In genomic region chr3:152127058-152127457, GRCh38 we compare ENCODE assay signal across 11 cellular contexts.
DNase-seq lines count a peak whose midpoint lies in the region; ATAC-seq lines count a peak whose summit lies in the region.
"Had no signal": no experiment of that assay in that cellular context is flagged by ENCODE, and none has a peak within 500 bp of the region (broad histone marks: within the 10 kb centered on the region; RNA-seq: fewer than 3 reads in every experiment).

No MANE protein-coding gene starts in this region.

- ATAC-seq in GM21381 (IDR thresholded peaks at IDR 0.05; ENCODE audit: unreplicated experiment) (peak; percentile 99), HG03139 (IDR thresholded peaks at IDR 0.05; ENCODE audit: unreplicated experiment) (peak; percentile 98)
- peak; percentile 67 for ATAC-seq in central memory CD8-positive, alpha-beta T cell (replicated peaks; ENCODE audit: extremely low read depth, poor library complexity, severe bottlenecking)

- H3K9me3 Mint-ChIP-seq in central memory CD8-positive, alpha-beta T cell, result no peaks in the 10 kb centered on the region

- H3K36me3 Mint-ChIP-seq in central memory CD8-positive, alpha-beta T cell (ENCODE audit: insufficient read depth), result no peaks in the 10 kb centered on the region

- no peak overlapping the region for H3K4me3 Mint-ChIP-seq in central memory CD8-positive, alpha-beta T cell

- H3K4me1 Mint-ChIP-seq in central memory CD8-positive, alpha-beta T cell, result no peaks in the 10 kb centered on the region

- DNase-seq in NOMO-1 treated with DMSO at 0.1 percent for 48 hours (lab: John Stamatoyannopoulos, UW; ENCODE audit: unreplicated experiment) (peak; percentile 15), NOMO-1 (lab: John Stamatoyannopoulos, UW; ENCODE audit: unreplicated experiment in 2 of 2) (no peak), NCI-H2171 treated with DMSO at 0.1 percent for 48 hours (lab: John Stamatoyannopoulos, UW) (no peak), KG1 (lab: John Stamatoyannopoulos, UW) (no peak), mesenteric fat pad (ENCODE audit: low spot score) (no peak)
- no peak for DNase-seq in central memory CD8-positive, alpha-beta T cell (ENCODE audit: low spot score in 2 of 2)
- DNase-seq: activated gamma-delta T cell; NCI-H1105; stimulated activated CD4-positive, alpha-beta T cell treated with anti-CD3 and anti-CD28 coated beads, Interleukin-4, amount 100 ng/mL, for 1 hour had no signal

- H3K27me3 Mint-ChIP-seq in central memory CD8-positive, alpha-beta T cell, result no peaks in the 10 kb centered on the region

- H3K27ac Mint-ChIP-seq in central memory CD8-positive, alpha-beta T cell (ENCODE audit: low read depth), result no peak overlapping the region
